In the genomic region with DNA sequence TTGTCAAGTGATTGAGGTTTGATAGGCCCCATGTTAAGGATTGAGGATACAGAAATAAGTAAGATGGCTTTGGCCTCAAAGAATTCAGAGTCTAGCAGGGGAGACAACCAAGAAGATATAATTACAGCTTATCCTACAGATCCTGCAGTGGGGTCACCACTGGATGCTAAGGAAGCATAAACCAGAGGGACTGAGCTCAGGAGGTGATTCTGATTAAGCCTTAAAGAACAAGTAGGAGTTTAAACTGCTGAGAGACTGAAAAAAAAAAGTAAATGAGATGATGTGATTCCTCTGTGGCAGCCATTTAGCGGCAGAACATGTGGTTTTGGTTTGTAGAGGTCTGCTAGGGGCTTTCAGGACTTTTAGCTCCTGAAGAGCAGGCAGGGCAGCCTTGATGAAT, we compare ENCODE assay signal across 14 cellular contexts. TPM values are rescaled to one million over a fixed set of nuclear protein-coding genes. Genes with fewer than 3 reads are reported as not detected.
DNase-seq lines count a peak whose midpoint lies in the region; ATAC-seq and TF ChIP-seq lines count a peak whose summit lies in the region.
"Had no signal": no experiment of that assay in that cellular context is flagged by ENCODE, and none has a peak within 500 bp of the region (broad histone marks: within the 10 kb centered on the region; RNA-seq: fewer than 3 reads in every experiment).

No MANE protein-coding gene starts in this region.

- no peak overlapping the region for H3K9ac ChIP-seq in SK-N-SH
- H3K9ac ChIP-seq in endodermal cell (ENCODE audit: extremely low read depth, low read length, poor library complexity, severe bottlenecking): no peak overlapping the region
- no peak overlapping the region for H3K9ac ChIP-seq in colonic mucosa (ENCODE audit: low read depth in 2 of 2, low read length in 2 of 2)
- H3K9ac ChIP-seq: BLaER1 treated with 17β-estradiol and CSF1 and Interleukin-3, amounts not matched to agents 10 nM and 100 nM had no signal

- CTCF ChIA-PET in MCF 10A (lab: Yijun Ruan, JAX): interaction anchor here (0.9 to 3.0 kb wide), 4 partner anchors 16 to 341 kb away, joined by 3 to 11 read pairs (median 8); a partner anchor contains a TSS
- CTCF ChIA-PET in SK-N-SH (lab: Yijun Ruan, JAX): interaction anchor here (1.2 to 2.6 kb wide), 6 partner anchors 11 to 218 kb away, joined by 3 to 14 read pairs (median 8); a partner anchor contains a TSS

- H3K4me3 ChIP-seq in breast epithelium: no peak overlapping the region
- no peak overlapping the region for H3K4me3 ChIP-seq in SK-N-SH (ENCODE audit: low read depth in 2 of 2, low read length in 1 of 2)
- no peak overlapping the region for H3K4me3 ChIP-seq in endodermal cell (ENCODE audit: low read length)
- H3K4me3 ChIP-seq in uterus: no peak overlapping the region
- H3K4me3 ChIP-seq in colonic mucosa: no peak overlapping the region
- H3K4me3 ChIP-seq: BLaER1 treated with 17β-estradiol and CSF1 and Interleukin-3, amounts not matched to agents 10 nM and 100 nM had no signal

- TF ChIP-seq POLR2A in breast epithelium (IDR thresholded peaks at IDR 0.05) (no peak), uterus (IDR thresholded peaks at IDR 0.05) (no peak)

- peaks cover 8% of the 10 kb centered on the region for H3F3A ChIP-seq in SK-N-SH (replicated peaks; ENCODE audit: insufficient read depth)

- intact Hi-C loops in breast epithelium (cut with DNase I; ENCODE audit: low total_unique reads): no loop called here
- intact Hi-C loops in MCF 10A (cut with micrococcal nuclease): no loop called here
- intact Hi-C loops in uterus (cut with DNase I; ENCODE audit: low total_unique reads): no loop called here
- intact Hi-C loops in colonic mucosa (cut with DNase I): no loop called here

- WGBS in SK-N-SH (ENCODE audit: low lambda C conversion rate): 32% methylated on average over 1 of the region's 1 CpG
- 95% methylated on average over 1 of the region's 1 CpG; no CpG with 5 or more reads in 1 of the 2 experiments for WGBS in endodermal cell (ENCODE audit: insufficient coverage in 1 of 2, insufficient read length in 1 of 2), 2 experiments

- no peaks in the 10 kb centered on the region for H3K36me3 ChIP-seq in breast epithelium
- no peaks in the 10 kb centered on the region for H3K36me3 ChIP-seq in SK-N-SH (replicated peaks in 1 of 2; ENCODE audit: control insufficient read depth in 1 of 2, insufficient read depth in 2 of 2, low read length in 1 of 2)
- no peaks in the 10 kb centered on the region for H3K36me3 ChIP-seq in endodermal cell (ENCODE audit: control insufficient read depth, insufficient read depth, low read length)
- no peaks in the 10 kb centered on the region for H3K36me3 ChIP-seq in uterus
- H3K36me3 ChIP-seq in colonic mucosa: no peaks in the 10 kb centered on the region
- H3K36me3 ChIP-seq: BLaER1 treated with 17β-estradiol and CSF1 and Interleukin-3, amounts not matched to agents 10 nM and 100 nM had no signal

- peaks cover 12% of the 10 kb centered on the region; the same call in 1 of the 2 replicates for H4K20me1 ChIP-seq in SK-N-SH (ENCODE audit: insufficient read depth)
- H4K20me1 ChIP-seq: BLaER1 treated with 17β-estradiol and CSF1 and Interleukin-3, amounts not matched to agents 10 nM and 100 nM had no signal

- no peaks in the 10 kb centered on the region for H3K9me2 ChIP-seq in SK-N-SH

- ATAC-seq in stimulated activated naive CD8-positive, alpha-beta T cell treated with anti-CD3 and anti-CD28 coated beads, Interleukin-15, Interleukin-2, amounts not matched to agents 100 U/mL and 50 U/mL, for 24 hours: no peak

- no peak for TF ChIP-seq RAD21 in SK-N-SH (IDR thresholded peaks at IDR 0.05; ENCODE audit: low read length)

- H3K36me3 Mint-ChIP-seq in MCF 10A (ENCODE audit: insufficient read depth, unreplicated experiment) (no peaks in the 10 kb centered on the region), endodermal cell (ENCODE audit: low read depth) (no peaks in the 10 kb centered on the region)
- H3K36me3 Mint-ChIP-seq: CD4-positive, CD25-positive, alpha-beta regulatory T cell had no signal

- H3K4me1 ChIP-seq in breast epithelium (peaks cover 3 to 17% of the 10 kb centered on the region in 2 donors), SK-N-SH (ENCODE audit: control insufficient read depth in 1 of 2, insufficient read depth in 2 of 2, low read depth in 1 of 2, low read length in 1 of 2) (peaks cover 8 to 70% of the 10 kb centered on the region in 2 experiments; a peak in 3 of 4 replicates), endodermal cell (ENCODE audit: control insufficient read depth, insufficient read depth, low read length) (no peaks in the 10 kb centered on the region), uterus (peaks cover 0 to 12% of the 10 kb centered on the region in 2 donors), colonic mucosa (no peaks in the 10 kb centered on the region)

- H3K4me3 Mint-ChIP-seq in MCF 10A (ENCODE audit: unreplicated experiment): no peak overlapping the region
- H3K4me3 Mint-ChIP-seq in endodermal cell: no peak overlapping the region
- H3K4me3 Mint-ChIP-seq: CD4-positive, CD25-positive, alpha-beta regulatory T cell; H9 had no signal

- TF ChIP-seq CTCF in breast epithelium (IDR thresholded peaks at IDR 0.05): no peak
- TF ChIP-seq CTCF in MCF 10A (IDR thresholded peaks at IDR 0.05; ENCODE audit: unreplicated experiment): no peak
- TF ChIP-seq CTCF in SK-N-SH (IDR thresholded peaks at IDR 0.05): no peak
- no peak for TF ChIP-seq CTCF in endodermal cell (conservative IDR thresholded peaks at IDR 0.05)
- TF ChIP-seq CTCF in uterus (IDR thresholded peaks at IDR 0.05): no peak
- no peak for TF ChIP-seq CTCF in colonic mucosa (IDR thresholded peaks at IDR 0.05)

- H3K27me3 Mint-ChIP-seq in MCF 10A (ENCODE audit: insufficient read depth, unreplicated experiment) (peaks cover 11% of the 10 kb centered on the region), endodermal cell (ENCODE audit: insufficient read depth) (peaks cover 2% of the 10 kb centered on the region)

- H3K27me3 ChIP-seq in breast epithelium (no peaks in the 10 kb centered on the region), SK-N-SH (ENCODE audit: insufficient read depth) (no peaks in the 10 kb centered on the region), endodermal cell (ENCODE audit: control insufficient read depth, insufficient read depth, low read length, poor library complexity, severe bottlenecking) (peaks cover 5% of the 10 kb centered on the region), uterus (no peaks in the 10 kb centered on the region), colonic mucosa (no peaks in the 10 kb centered on the region)
- H3K27me3 ChIP-seq: BLaER1 treated with 17β-estradiol and CSF1 and Interleukin-3, amounts not matched to agents 10 nM and 100 nM had no signal

- POLR2A ChIA-PET in MCF 10A (lab: Yijun Ruan, JAX): no interaction called here
- POLR2A ChIA-PET in SK-N-SH (lab: Yijun Ruan, JAX): interaction anchor here (1.9 kb wide), 1 partner anchor 31 kb away, joined by 14 read pairs; a partner anchor contains a TSS

- H3K4me1 Mint-ChIP-seq in MCF 10A (ENCODE audit: insufficient read depth, unreplicated experiment) (no peaks in the 10 kb centered on the region), endodermal cell (peaks cover 2% of the 10 kb centered on the region)
- H3K4me1 Mint-ChIP-seq: CD4-positive, CD25-positive, alpha-beta regulatory T cell had no signal

- no peak for TF ChIP-seq EP300 in SK-N-SH (IDR thresholded peaks at IDR 0.05; ENCODE audit: borderline replicate concordance in 1 of 2, low read depth in 1 of 2, low read length in 1 of 2)

- DNase-seq in breast epithelium (ENCODE audit: low spot score in 2 of 2) (no peak), MCF 10A (ENCODE audit: unreplicated experiment) (no peak), SK-N-SH (peak; percentile 42), endodermal cell (no peak), uterus (no peak), colonic mucosa (no peak), NCI-H510A treated with DMSO at 0.1 percent for 48 hours (lab: John Stamatoyannopoulos, UW) (no peak)
- no peak for DNase-seq in stimulated activated naive CD8-positive, alpha-beta T cell treated with anti-CD3 and anti-CD28 coated beads, Interleukin-15, Interleukin-2, amounts not matched to agents 100 U/mL and 50 U/mL, for 24 hours
- DNase-seq: ACHN; CD4-positive, CD25-positive, alpha-beta regulatory T cell; DMS153; GOT3; H9 had no signal

- no peaks in the 10 kb centered on the region for H3K9me3 ChIP-seq in breast epithelium
- no peaks in the 10 kb centered on the region for H3K9me3 ChIP-seq in SK-N-SH
- H3K9me3 ChIP-seq in endodermal cell (ENCODE audit: control insufficient read depth, low read length): no peaks in the 10 kb centered on the region
- H3K9me3 ChIP-seq in uterus: no peaks in the 10 kb centered on the region
- no peaks in the 10 kb centered on the region for H3K9me3 ChIP-seq in colonic mucosa
- H3K9me3 ChIP-seq: BLaER1 treated with 17β-estradiol and CSF1 and Interleukin-3, amounts not matched to agents 10 nM and 100 nM had no signal

- H2AFZ ChIP-seq in SK-N-SH (ENCODE audit: low read depth): no peak overlapping the region

- H3K9me3 Mint-ChIP-seq in MCF 10A (ENCODE audit: unreplicated experiment) (no peaks in the 10 kb centered on the region), endodermal cell (no peaks in the 10 kb centered on the region)
- H3K9me3 Mint-ChIP-seq: H9 had no signal

- H3K79me2 ChIP-seq in SK-N-SH (ENCODE audit: insufficient read depth): peaks cover 12% of the 10 kb centered on the region; the same call in 1 of the 2 replicates

- no peak overlapping the region for H3K27ac Mint-ChIP-seq in MCF 10A (ENCODE audit: low read depth, unreplicated experiment)
- no peak overlapping the region for H3K27ac Mint-ChIP-seq in endodermal cell
- H3K27ac Mint-ChIP-seq: CD4-positive, CD25-positive, alpha-beta regulatory T cell; H9 had no signal

- BruUV-seq in MCF 10A (replicated peaks; lab: Mats Ljungman, UMichigan): no TSS peak

- peak overlapping the region; percentile 26 to 68 for H3K27ac ChIP-seq in breast epithelium
- peak overlapping the region in 1 of 2 experiments; percentile 96; a peak in 3 of 4 replicates for H3K27ac ChIP-seq in SK-N-SH (ENCODE audit: low read depth in 2 of 2, low read length in 1 of 2)
- peak overlapping the region; percentile 38 for H3K27ac ChIP-seq in endodermal cell (ENCODE audit: low read depth, low read length)
- peak overlapping the region; percentile 7 to 48 for H3K27ac ChIP-seq in uterus
- H3K27ac ChIP-seq in colonic mucosa: no peak overlapping the region
- H3K27ac ChIP-seq: BLaER1 treated with 17β-estradiol and CSF1 and Interleukin-3, amounts not matched to agents 10 nM and 100 nM had no signal

- peak overlapping the region; percentile 10; the same call in 1 of the 2 replicates for H3K4me2 ChIP-seq in SK-N-SH

TF ChIP-seq in SK-N-SH, 30 proteins besides CTCF, POLR2A, EP300 and RAD21:
- TF ChIP-seq GABPA (IDR thresholded peaks at IDR 0.05; ENCODE audit: low read depth): no peak
- 0 out of 2 replicates have a peak, but pooled peaks have one; percentile 30 for TF ChIP-seq TCF12 (IDR thresholded peaks at IDR 0.05)

RNA-seq across cellular contexts. Expression of a gene that starts 30.9 kb away (rescaled TPM):
- 10 to 100 TPM; 36.3 to 82.3 (median 47.3) TPM for total RNA-seq in breast epithelium
- total RNA-seq in MCF 10A (2022): 0.05 TPM in 1 of 2 replicates, not detected in the other
- polyA plus RNA-seq in SK-N-SH (2012; rRNA removed): 10.1 and 11.0 TPM in 2 replicates
- polyA plus RNA-seq in SK-N-SH (2012; cell fraction: cytosol; rRNA removed): 7.3 and 8.3 TPM in 2 replicates
- 25.3 and 26.4 TPM in 2 replicates for polyA plus RNA-seq in SK-N-SH (2012; cell fraction: nucleus; rRNA removed)
- total RNA-seq in endodermal cell: 10 to 100 TPM; 17.2 to 18.4 TPM
- polyA plus RNA-seq in endodermal cell (2013, experiment 1 of 2): 24.4 TPM
- 28.6 TPM for polyA plus RNA-seq in endodermal cell (2013, experiment 2 of 2)
- 10 to 100 TPM; 25.3 to 94.1 (median 63.6) TPM for total RNA-seq in uterus
- 10 to 100 TPM; 50.0 to 74.8 TPM for total RNA-seq in colonic mucosa

Comparison
In these comparisons a context has a peak if more than half of its experiments do, and no peak if none do; other contexts are left out.
1. RNA of a gene that starts 30.9 kb away (total RNA-seq): 25.3 to 94.1 TPM in uterus, 50.0 to 74.8 TPM in colonic mucosa, 36.3 to 82.3 TPM in breast epithelium and 17.2 to 18.4 TPM in endodermal cell; 0.05 TPM in MCF 10A; every median in the first group is over 10 times any median in the second.